In the genomic region with DNA sequence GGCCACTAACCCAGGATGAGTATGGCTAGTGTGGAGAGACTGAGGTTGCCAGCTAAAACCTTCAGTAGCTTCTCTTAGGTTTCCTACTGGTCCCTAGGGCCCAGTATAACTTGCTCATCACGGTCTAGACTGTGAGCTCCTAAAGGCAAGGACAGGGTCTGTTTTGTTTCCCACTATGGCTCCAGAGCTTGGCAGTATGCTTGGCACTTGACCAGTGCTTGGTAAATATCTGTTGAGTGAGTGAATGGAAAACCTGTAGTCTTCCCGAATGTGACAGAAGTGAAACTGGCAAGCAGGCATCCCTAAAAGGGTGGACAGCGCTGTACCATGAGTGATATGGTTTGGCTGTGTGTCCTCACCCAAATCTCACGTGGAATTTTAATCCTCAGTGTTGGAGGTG, we compare ENCODE assay signal across 26 cellular contexts. TPM values are rescaled to one million over a fixed set of nuclear protein-coding genes. Genes with fewer than 3 reads are reported as not detected.
DNase-seq lines count a peak whose midpoint lies in the region; ATAC-seq and TF ChIP-seq lines count a peak whose summit lies in the region.
"Had no signal": no experiment of that assay in that cellular context is flagged by ENCODE, and none has a peak within 500 bp of the region (broad histone marks: within the 10 kb centered on the region; RNA-seq: fewer than 3 reads in every experiment).

No MANE protein-coding gene starts in this region.

- H3K9me3 Mint-ChIP-seq in stimulated activated effector memory CD8-positive, alpha-beta T cell treated with anti-CD3 and anti-CD28 coated beads, Interleukin-12 subunit alpha, Interleukin-12 subunit beta, amount 100 ng/mL, for 72 hours, result no peaks in the 10 kb centered on the region
- H3K9me3 Mint-ChIP-seq: CD4-positive, CD25-positive, alpha-beta regulatory T cell had no signal

- TF ChIP-seq CTCF in heart left ventricle (IDR thresholded peaks at IDR 0.05), result no peak
- TF ChIP-seq CTCF in right atrium auricular region (IDR thresholded peaks at IDR 0.05), result no peak
- no peak for TF ChIP-seq CTCF in HEK293 (tag by site-specific recombination; IDR thresholded peaks at IDR 0.05)
- no peak for TF ChIP-seq CTCF in colonic mucosa (IDR thresholded peaks at IDR 0.05)

- no peak overlapping the region for H3K9ac ChIP-seq in colonic mucosa (ENCODE audit: low read depth in 2 of 2, low read length in 2 of 2)
- H3K9ac ChIP-seq: BLaER1 had no signal

- no peak overlapping the region for H3K4me3 Mint-ChIP-seq in stimulated activated effector memory CD8-positive, alpha-beta T cell treated with anti-CD3 and anti-CD28 coated beads, Interleukin-12 subunit alpha, Interleukin-12 subunit beta, amount 100 ng/mL, for 72 hours
- H3K4me3 Mint-ChIP-seq: CD4-positive, CD25-positive, alpha-beta regulatory T cell had no signal

- CTCF ChIA-PET in HEK293 (lab: Yijun Ruan, JAX), result interaction anchor here (0.7 kb wide), 1 partner anchor 15 kb away, joined by 3 read pairs; no protein-coding TSS in a partner anchor

- ATAC-seq in heart left ventricle (peak; percentile 57 to 87 (median 65)), HG03135 (IDR thresholded peaks at IDR 0.05; ENCODE audit: unreplicated experiment) (no peak), HG03460 (IDR thresholded peaks at IDR 0.05; ENCODE audit: unreplicated experiment) (no peak)
- no peak for ATAC-seq in stimulated activated effector memory CD8-positive, alpha-beta T cell treated with anti-CD3 and anti-CD28 coated beads, Interleukin-12 subunit alpha, Interleukin-12 subunit beta, amount 100 ng/mL, for 72 hours
- ATAC-seq: PC-3 had no signal

- H3K4me3 ChIP-seq in heart left ventricle, result no peak overlapping the region
- H3K4me3 ChIP-seq in right atrium auricular region, result no peak overlapping the region
- H3K4me3 ChIP-seq in HEK293 (ENCODE audit: low read depth, low read length), result no peak overlapping the region
- H3K4me3 ChIP-seq in colonic mucosa, result no peak overlapping the region
- H3K4me3 ChIP-seq: BLaER1, SJSA1 had no signal

- no peaks in the 10 kb centered on the region for H3K9me3 ChIP-seq in heart left ventricle
- H3K9me3 ChIP-seq in right atrium auricular region, result no peaks in the 10 kb centered on the region
- no peaks in the 10 kb centered on the region for H3K9me3 ChIP-seq in HEK293 (ENCODE audit: control insufficient read depth, insufficient read depth, low read depth, low read length)
- no peaks in the 10 kb centered on the region for H3K9me3 ChIP-seq in colonic mucosa
- H3K9me3 ChIP-seq: BLaER1, SJSA1 had no signal

- H3K4me1 ChIP-seq in heart left ventricle (peaks cover 0 to 20% (median 0%) of the 10 kb centered on the region in 12 donors), right atrium auricular region (peaks cover 0 to 8% of the 10 kb centered on the region in 2 donors), HEK293 (ENCODE audit: control insufficient read depth, insufficient read depth, low read length) (no peaks in the 10 kb centered on the region), colonic mucosa (peaks cover 6% of the 10 kb centered on the region)
- H3K4me1 ChIP-seq: BLaER1, SJSA1 had no signal

- POLR2A ChIA-PET in HEK293 (lab: Yijun Ruan, JAX), result no interaction called here

- peak in 1 of 5 donors; percentile 41 for DNase-seq in heart left ventricle
- no peak for DNase-seq in right atrium auricular region (ENCODE audit: low spot score)
- no peak for DNase-seq in colonic mucosa
- no peak for DNase-seq in stimulated activated effector memory CD8-positive, alpha-beta T cell treated with anti-CD3 and anti-CD28 coated beads, Interleukin-12 subunit alpha, Interleukin-12 subunit beta, amount 100 ng/mL, for 72 hours (ENCODE audit: low spot score in 2 of 2)
- no peak for DNase-seq in amygdala (lab: John Stamatoyannopoulos, UW)
- DNase-seq: CD4-positive, CD25-positive, alpha-beta regulatory T cell; IMR-90; KG1; MM.1S; NCI-H1092; NCI-H1417 treated with DMSO at 0.1 percent for 48 hours; NCI-H187; NCI-H2081 treated with DMSO at 0.1 percent for 48 hours; NCI-H2171; NCI-H345; NCI-H510A treated with DMSO at 0.1 percent for 48 hours; NCI-H748 treated with DMSO at 0.1 percent for 48 hours; NK-92 treated with Interleukin-12 subunit alpha and Interleukin-12 subunit beta, amount 100 ng/mL, for 24 hours; PC-3 had no signal

- no peaks in the 10 kb centered on the region for H3K36me3 ChIP-seq in heart left ventricle
- no peaks in the 10 kb centered on the region for H3K36me3 ChIP-seq in right atrium auricular region
- H3K36me3 ChIP-seq in HEK293 (ENCODE audit: control insufficient read depth in 2 of 2, insufficient read depth in 1 of 2, low read length in 2 of 2), result no peaks in the 10 kb centered on the region
- no peaks in the 10 kb centered on the region for H3K36me3 ChIP-seq in colonic mucosa
- H3K36me3 ChIP-seq: BLaER1, SJSA1 had no signal

- peaks cover 11% of the 10 kb centered on the region for H3K4me1 Mint-ChIP-seq in stimulated activated effector memory CD8-positive, alpha-beta T cell treated with anti-CD3 and anti-CD28 coated beads, Interleukin-12 subunit alpha, Interleukin-12 subunit beta, amount 100 ng/mL, for 72 hours
- H3K4me1 Mint-ChIP-seq: CD4-positive, CD25-positive, alpha-beta regulatory T cell had no signal

- 31 to 55% (median 48%) methylated on average over 4 of the region's 4 CpGs for WGBS in heart left ventricle, 4 donors

- H3K27ac ChIP-seq in heart left ventricle (peak overlapping the region in 3 of 12 donors; percentile 13 to 70 (median 66)), right atrium auricular region (no peak overlapping the region), HEK293 (ENCODE audit: extremely low read depth, low read depth, low read length) (no peak overlapping the region), colonic mucosa (peak overlapping the region; percentile 57)
- H3K27ac ChIP-seq: BLaER1, SJSA1 had no signal

- peak overlapping the region; percentile 63 for H3K27ac Mint-ChIP-seq in stimulated activated effector memory CD8-positive, alpha-beta T cell treated with anti-CD3 and anti-CD28 coated beads, Interleukin-12 subunit alpha, Interleukin-12 subunit beta, amount 100 ng/mL, for 72 hours

- H3K36me3 Mint-ChIP-seq in stimulated activated effector memory CD8-positive, alpha-beta T cell treated with anti-CD3 and anti-CD28 coated beads, Interleukin-12 subunit alpha, Interleukin-12 subunit beta, amount 100 ng/mL, for 72 hours, result peaks cover 5% of the 10 kb centered on the region

- peaks cover 0 to 37% (median 7%) of the 10 kb centered on the region in 9 donors for H3K27me3 ChIP-seq in heart left ventricle
- no peaks in the 10 kb centered on the region for H3K27me3 ChIP-seq in right atrium auricular region
- H3K27me3 ChIP-seq in colonic mucosa, result no peaks in the 10 kb centered on the region
- H3K27me3 ChIP-seq: BLaER1 had no signal

- no peak for TF ChIP-seq POLR2A in heart left ventricle (IDR thresholded peaks at IDR 0.05)

- intact Hi-C loops in heart left ventricle (cut with DNase I) (no loop called here), colonic mucosa (cut with DNase I) (no loop called here)

TF ChIP-seq in HEK293, 187 proteins besides CTCF, POLR2A, EP300 and RAD21:
- TF ChIP-seq GLIS1 (tag by site-specific recombination; IDR thresholded peaks at IDR 0.05), result 0 out of 2 replicates have a peak, but pooled peaks have one; percentile 16
- no peak for TF ChIP-seq EGR2 (tag by site-specific recombination; IDR thresholded peaks at IDR 0.05; ENCODE audit: low read depth)
TF ChIP-seq in HEK293: peak in this region for 1.

RNA-seq across cellular contexts. Expression of gene PARS2, which starts 13.1 kb away (rescaled TPM):
- 1 to 10 TPM; 4.5 to 7.7 (median 5.3) TPM for total RNA-seq in heart left ventricle
- 1 to 10 TPM; 1.7 to 4.5 TPM for polyA plus RNA-seq in heart left ventricle
- 1 to 10 TPM; 3.9 to 4.0 TPM for total RNA-seq in right atrium auricular region
- 10 to 100 TPM; 11.1 to 11.2 TPM for total RNA-seq in colonic mucosa

RNA-seq across cellular contexts. Expression of gene TTC22, which starts 23.7 kb away (rescaled TPM):
- 1 to 10 TPM in 1 of 9 donors, under 1 TPM in 6, not detected in 2; 0.12 to 2.5 (median 0.29) TPM for total RNA-seq in heart left ventricle
- polyA plus RNA-seq in heart left ventricle, result under 1 TPM; 0.06 to 0.19 TPM
- under 1 TPM; 0.43 to 0.70 TPM for total RNA-seq in right atrium auricular region
- 10 to 100 TPM; 52.4 to 80.6 TPM for total RNA-seq in colonic mucosa
- total RNA-seq: A172, IMR-90, SJSA1 had no signal
- polyA plus RNA-seq: AG04450, IMR-90 had no signal

Comparison
In these comparisons a context has a peak if more than half of its experiments do, and no peak if none do; other contexts are left out.
1. ATAC-seq: peak in heart left ventricle (4 of 4); none in stimulated activated effector memory CD8-positive, alpha-beta T cell treated with anti-CD3 and anti-CD28 coated beads, Interleukin-12 subunit alpha, Interleukin-12 subunit beta, amount 100 ng/mL, for 72 hours (single experiment), HG03135 (single experiment) and HG03460 (single experiment).
2. RNA of gene TTC22, which starts 23.7 kb away (total RNA-seq): 52.4 to 80.6 TPM in colonic mucosa; 0.43 to 0.70 TPM in right atrium auricular region and 0.12 to 2.5 TPM in heart left ventricle; every median in the first group is over 10 times any median in the second.